ENCODE assay signal across 22 cellular contexts in the genomic region with DNA sequence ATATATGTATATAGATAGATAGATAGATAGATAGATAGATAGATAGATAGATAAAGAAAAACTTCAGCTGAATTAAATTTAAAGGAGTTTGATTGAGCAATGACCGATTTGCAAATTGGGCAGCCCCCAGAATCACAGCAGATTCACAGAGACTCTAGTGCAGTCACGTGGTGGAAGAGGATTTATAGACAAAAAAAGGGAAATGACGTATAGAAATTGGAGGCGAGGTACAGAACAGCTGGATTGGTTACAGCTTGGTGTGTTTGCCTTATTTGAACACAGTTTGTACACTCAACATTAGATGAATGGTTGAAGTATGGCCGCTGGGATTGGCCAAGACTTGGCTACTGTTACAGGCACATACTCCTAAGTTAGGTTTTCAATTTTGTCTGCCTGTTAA.
"Had no signal": no experiment of that assay in that cellular context is flagged by ENCODE, and none has a peak within 500 bp of the region (broad histone marks: within the 10 kb centered on the region; RNA-seq: fewer than 3 reads in every experiment).

No MANE protein-coding gene starts in this region.

- DNase-seq: dorsolateral prefrontal cortex; effector CD4-positive, alpha-beta T cell; foreskin fibroblast; gastrocnemius medialis; head of caudate nucleus; left ventricle myocardium superior; lower lobe of right lung; pancreas; retina; right lobe of liver; small intestine; stimulated activated CD4-positive, alpha-beta T cell treated with anti-CD3 and anti-CD28 coated beads, Interleukin-15, amount 100 ng/mL, for 24 hours; stimulated activated CD4-positive, alpha-beta T cell treated with anti-CD3 and anti-CD28 coated beads, Interleukin-2, amount 100 ng/mL, for 48 hours; stimulated activated naive B cell treated with anti-CD40 and anti-IgM and Interleukin-4, amounts not matched to agents 10 μg/mL and 1 μg/mL and 100 μg/mL, for 72 hours; upper lobe of right lung; uterus had no signal

- H3K9me3 ChIP-seq: gastrocnemius medialis, lower lobe of right lung, neutrophil, pancreas, right lobe of liver, thoracic aorta, tibial nerve, upper lobe of right lung, uterus had no signal

- H3K4me1 ChIP-seq: lower lobe of right lung, pancreas, right lobe of liver, tibial nerve, upper lobe of right lung, uterus had no signal

- H3K27ac ChIP-seq: dorsolateral prefrontal cortex, epithelial cell of prostate, gastrocnemius medialis, lower lobe of right lung, neutrophil, pancreas, right lobe of liver, thoracic aorta, tibial nerve, upper lobe of right lung, uterus had no signal

- H3K4me3 ChIP-seq: dorsolateral prefrontal cortex, gastrocnemius medialis, lower lobe of right lung, pancreas, right lobe of liver, thoracic aorta, tibial nerve, upper lobe of right lung, uterus had no signal

- H3K36me3 ChIP-seq: gastrocnemius medialis, lower lobe of right lung, neutrophil, pancreas, right lobe of liver, thoracic aorta, tibial nerve, upper lobe of right lung, uterus had no signal

- ATAC-seq: esophagus mucosa; gastrocnemius medialis; left ventricle myocardium superior; lower lobe of right lung; natural killer cell treated with Interleukin-12 subunit alpha and Interleukin-12 subunit beta and Interleukin-15 and Interleukin-18, amount 100 ng/mL, for 72 hours; pancreas; right lobe of liver; stimulated activated naive B cell treated with anti-CD40 and anti-IgM and Interleukin-4, amounts not matched to agents 10 μg/mL and 1 μg/mL and 100 μg/mL, for 72 hours; upper lobe of right lung had no signal

- H3K27me3 ChIP-seq: dorsolateral prefrontal cortex, gastrocnemius medialis, pancreas, right lobe of liver, tibial nerve, upper lobe of right lung, uterus had no signal
